30 cellular contexts compared by ENCODE assay signal in the genomic region with DNA sequence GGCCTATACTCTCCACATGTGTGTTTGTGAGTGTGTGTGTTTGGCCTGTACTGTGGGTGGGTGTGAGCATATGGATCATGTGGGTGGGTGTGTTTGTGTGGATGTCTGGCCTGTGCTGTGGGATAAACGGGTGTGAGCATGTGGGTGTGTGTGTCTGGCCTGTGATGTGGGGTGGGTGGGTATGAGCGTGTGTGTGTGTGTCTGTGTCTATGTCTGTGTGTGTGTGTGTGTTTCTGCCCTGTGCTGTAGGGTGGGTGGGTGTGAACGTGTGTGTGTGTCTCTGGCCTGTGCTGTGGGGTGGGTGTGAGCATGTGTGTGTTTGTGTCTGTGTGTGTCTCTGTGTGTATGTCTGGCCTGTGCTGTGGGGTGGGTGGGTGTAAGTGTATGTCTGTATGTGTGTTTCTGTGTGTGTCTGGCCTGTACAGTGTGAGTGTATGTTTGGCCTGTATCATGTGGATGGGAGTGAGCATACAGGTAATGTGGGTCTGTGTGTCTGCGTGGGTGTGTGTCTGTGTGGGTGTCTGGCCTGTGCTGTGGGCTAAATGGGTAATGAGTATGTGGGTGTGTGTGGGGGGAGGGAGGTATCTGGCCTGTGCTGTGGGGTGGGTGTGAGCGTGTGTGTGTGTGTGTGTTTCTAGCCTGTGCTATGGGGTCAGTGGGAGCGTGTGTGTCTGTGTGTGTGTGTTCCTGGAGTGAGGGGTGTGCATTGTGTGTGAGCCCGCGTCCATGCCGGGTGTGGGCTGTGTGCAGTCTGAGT.
"Had no signal": no experiment of that assay in that cellular context is flagged by ENCODE, and none has a peak within 500 bp of the region (broad histone marks: within the 10 kb centered on the region; RNA-seq: fewer than 3 reads in every experiment).

No MANE protein-coding gene starts in this region.

- H3K36me3 Mint-ChIP-seq: activated naive CD4-positive, alpha-beta T cell treated with anti-CD3 and anti-CD28 coated beads, Interleukin-2, amount 50 U/mL, for 24 hours; activated naive CD8-positive, alpha-beta T cell treated with anti-CD3 and anti-CD28 coated beads, Interleukin-2, amount 10 ng/mL, durations not matched to agents 7 days and 5 days had no signal

- ATAC-seq: activated CD8-positive, alpha-beta T cell treated with anti-CD3 and anti-CD28 coated beads, Interleukin-2, amount 10 ng/mL, durations not matched to agents 7 days and 5 days; PC-3 had no signal

- H3K4me3 Mint-ChIP-seq: activated CD4-positive, alpha-beta T cell treated with anti-CD3 and anti-CD28 coated beads, Interleukin-2, amount 10 ng/mL, durations not matched to agents 7 days and 5 days; activated CD8-positive, alpha-beta T cell treated with anti-CD3 and anti-CD28 coated beads, Interleukin-2, amount 10 ng/mL, durations not matched to agents 7 days and 5 days; activated naive CD4-positive, alpha-beta T cell treated with anti-CD3 and anti-CD28 coated beads, Interleukin-2, amount 50 U/mL, for 24 hours; activated naive CD8-positive, alpha-beta T cell treated with anti-CD3 and anti-CD28 coated beads, Interleukin-2, amount 10 ng/mL, durations not matched to agents 7 days and 5 days; activated T-cell treated with anti-CD3 and anti-CD28 coated beads, Interleukin-2, amount 50 U/mL, for 24 hours had no signal

- H3K36me3 ChIP-seq: ascending aorta, Peyer's patch, WERI-Rb-1 had no signal

- H3K4me3 ChIP-seq: ascending aorta, Peyer's patch had no signal

- H3K27ac Mint-ChIP-seq: activated CD4-positive, alpha-beta T cell treated with anti-CD3 and anti-CD28 coated beads, Interleukin-2, amount 10 ng/mL, durations not matched to agents 7 days and 5 days; activated CD8-positive, alpha-beta T cell treated with anti-CD3 and anti-CD28 coated beads, Interleukin-2, amount 10 ng/mL, durations not matched to agents 7 days and 5 days; activated naive CD4-positive, alpha-beta T cell treated with anti-CD3 and anti-CD28 coated beads, Interleukin-2, amount 50 U/mL, for 24 hours; activated naive CD8-positive, alpha-beta T cell treated with anti-CD3 and anti-CD28 coated beads, Interleukin-2, amount 10 ng/mL, durations not matched to agents 7 days and 5 days; activated T-cell treated with anti-CD3 and anti-CD28 coated beads, Interleukin-2, amount 50 U/mL, for 24 hours; activated T-helper 2 cell treated with anti-CD3 and anti-CD28 coated beads, Interferon-gamma antibody, Interleukin-2, Interleukin-4, amounts not matched to agents 10 μg/mL and 5 μg/mL and 100 μg/mL, durations not matched to agents 14 hours and 24 hours and 36 hours had no signal

- H3K9me3 Mint-ChIP-seq: activated CD4-positive, alpha-beta T cell treated with anti-CD3 and anti-CD28 coated beads, Interleukin-2, amount 10 ng/mL, durations not matched to agents 7 days and 5 days; activated naive CD4-positive, alpha-beta T cell treated with anti-CD3 and anti-CD28 coated beads, Interleukin-2, amount 50 U/mL, for 24 hours; activated naive CD8-positive, alpha-beta T cell treated with anti-CD3 and anti-CD28 coated beads, Interleukin-2, amount 10 ng/mL, durations not matched to agents 7 days and 5 days; activated T-cell treated with anti-CD3 and anti-CD28 coated beads, Interleukin-2, amount 50 U/mL, for 24 hours; activated T-helper 2 cell treated with anti-CD3 and anti-CD28 coated beads, Interferon-gamma antibody, Interleukin-2, Interleukin-4, amounts not matched to agents 10 μg/mL and 5 μg/mL and 100 μg/mL, durations not matched to agents 14 hours and 24 hours and 36 hours had no signal

- H3K27ac ChIP-seq: ascending aorta, Peyer's patch, WERI-Rb-1 had no signal

- H3K27me3 ChIP-seq: ascending aorta had no signal

- DNase-seq: activated CD4-positive, alpha-beta T cell treated with anti-CD3 and anti-CD28 coated beads for 1 hour; activated CD4-positive, alpha-beta T cell treated with anti-CD3 and anti-CD28 coated beads, Interleukin-2, amount 10 ng/mL, durations not matched to agents 7 days and 5 days; activated CD4-positive, alpha-beta T cell treated with anti-CD3 and anti-CD28 coated beads, Interleukin-2, amount 50 U/mL, for 48 hours; activated CD4-positive, CD25-positive, alpha-beta regulatory T cell; activated CD8-positive, alpha-beta T cell treated with anti-CD3 and anti-CD28 coated beads, Interleukin-2, amount 10 ng/mL, durations not matched to agents 7 days and 5 days; activated gamma-delta T cell; activated naive CD4-positive, alpha-beta T cell treated with Interleukin-2 at 50 U/mL for 16 hours; activated naive CD8-positive, alpha-beta T cell treated with anti-CD3 and anti-CD28 coated beads, Interleukin-2, amount 10 ng/mL, durations not matched to agents 7 days and 5 days; activated T-cell treated with anti-CD3 and anti-CD28 coated beads, Interleukin-2, amount 50 U/mL, for 24 hours; amygdala; NCI-H1048; NCI-H1105 treated with DMSO at 0.1 percent for 48 hours; NCI-H1436; NCI-H1694; NCI-H2029; NCI-H345; NCI-H524 treated with DMSO at 0.1 percent for 48 hours; NK-92 treated with Interleukin-12 subunit alpha and Interleukin-12 subunit beta, amount 100 ng/mL, for 24 hours; PC-3; Peyer's patch; RPMI8226; SIG-M5; SW 1271; T-helper 1 cell; T-helper 2 cell; T-helper 9 cell; WERI-Rb-1 had no signal

- H3K4me1 ChIP-seq: Peyer's patch had no signal

- H3K9me3 ChIP-seq: ascending aorta, Peyer's patch had no signal
